41 cellular contexts compared by ENCODE assay signal in the genomic region with DNA sequence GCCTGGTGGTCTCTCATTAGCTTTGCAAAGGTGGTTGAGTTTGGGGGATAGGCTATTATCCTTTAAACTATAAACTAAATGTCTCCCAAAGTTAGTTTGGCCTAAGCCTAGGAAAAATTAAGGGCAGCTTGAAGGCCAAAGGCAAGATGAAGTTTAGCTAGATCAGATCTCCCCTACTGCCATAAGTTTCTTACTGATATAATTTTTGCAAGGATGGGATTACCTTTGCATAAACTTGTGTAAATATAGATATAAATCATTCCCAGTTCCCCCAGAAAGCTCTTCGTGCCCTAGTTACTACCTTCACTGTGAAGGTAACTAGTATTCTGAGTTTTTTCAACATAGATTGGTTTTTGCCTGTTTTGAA. TPM values are rescaled to one million over a fixed set of nuclear protein-coding genes. Genes with fewer than 3 reads are reported as not detected.
"Had no signal": no experiment of that assay in that cellular context is flagged by ENCODE, and none has a peak within 500 bp of the region (broad histone marks: within the 10 kb centered on the region; RNA-seq: fewer than 3 reads in every experiment).

No MANE protein-coding gene starts in this region.

- H3K4me3 Mint-ChIP-seq: activated naive CD4-positive, alpha-beta T cell treated with anti-CD3 and anti-CD28 coated beads for 36 hours; activated naive CD4-positive, alpha-beta T cell treated with anti-CD3 and anti-CD28 coated beads, Interleukin-2, amount 10 ng/mL, durations not matched to agents 7 days and 5 days; activated naive CD4-positive, alpha-beta T cell treated with anti-CD3 and anti-CD28 coated beads, Interleukin-2, amount 50 U/mL, for 24 hours; activated naive CD8-positive, alpha-beta T cell; activated naive CD8-positive, alpha-beta T cell treated with anti-CD3 and anti-CD28 coated beads for 36 hours; activated naive CD8-positive, alpha-beta T cell treated with anti-CD3 and anti-CD28 coated beads, Interleukin-2, amount 10 ng/mL, durations not matched to agents 7 days and 5 days; activated naive CD8-positive, alpha-beta T cell treated with anti-CD3 and anti-CD28 coated beads, Interleukin-2, amount 50 U/mL, for 24 hours; activated T-cell treated with anti-CD3 and anti-CD28 coated beads, Interleukin-2, amount 50 U/mL, for 24 hours; activated T-cell treated with anti-CD3 and anti-CD28 coated beads, Interleukin-2, amount 50 U/mL, for 4 hours; activated T-cell treated with anti-CD3 and anti-CD28 coated beads, Interleukin-2, amount 50 U/mL, for 72 hours; activated T-helper 1 cell treated with anti-CD3 and anti-CD28 coated beads, Interleukin-12 subunit alpha, Interleukin-12 subunit beta, Interleukin-2, Interleukin-4 antibody, amounts not matched to agents 30 ng/mL and 10 ng/mL and 1 ng/mL, durations not matched to agents 14 hours and 24 hours and 36 hours; activated T-helper 17 cell treated with anti-CD3 and anti-CD28 coated beads, Interleukin-2, amount 50 U/mL, for 72 hours; brain; central memory CD8-positive, alpha-beta T cell had no signal

- DNase-seq: activated effector memory CD4-positive, alpha-beta T cell treated with Interleukin-2 at 50 U/mL for 16 hours; activated gamma-delta T cell; activated gamma-delta T cell treated with Interleukin-2 at 50 U/mL for 16 hours; activated naive CD4-positive, alpha-beta T cell; activated naive CD4-positive, alpha-beta T cell treated with anti-CD3 and anti-CD28 coated beads for 36 hours; activated naive CD4-positive, alpha-beta T cell treated with anti-CD3 and anti-CD28 coated beads, Interleukin-2, amount 10 ng/mL, durations not matched to agents 7 days and 5 days; activated naive CD4-positive, alpha-beta T cell treated with anti-CD3 and anti-CD28 coated beads, Interleukin-2, amount 50 U/mL, for 16 hours; activated naive CD4-positive, alpha-beta T cell treated with Interleukin-2 at 50 U/mL for 16 hours; activated naive CD8-positive, alpha-beta T cell treated with anti-CD3 and anti-CD28 coated beads for 36 hours; activated naive CD8-positive, alpha-beta T cell treated with anti-CD3 and anti-CD28 coated beads, Interleukin-2, amount 10 ng/mL, durations not matched to agents 7 days and 5 days; activated naive CD8-positive, alpha-beta T cell treated with anti-CD3 and anti-CD28 coated beads, Interleukin-2, amount 50 U/mL, for 24 hours; activated T-cell treated with anti-CD3 and anti-CD28 coated beads, Interleukin-2, amount 50 U/mL, for 1 hour; activated T-cell treated with anti-CD3 and anti-CD28 coated beads, Interleukin-2, amount 50 U/mL, for 24 hours; activated T-cell treated with anti-CD3 and anti-CD28 coated beads, Interleukin-2, amount 50 U/mL, for 4 hours; activated T-cell treated with anti-CD3 and anti-CD28 coated beads, Interleukin-2, amount 50 U/mL, for 48 hours; activated T-cell treated with anti-CD3 and anti-CD28 coated beads, Interleukin-2, amount 50 U/mL, for 72 hours; amniotic stem cell; amygdala; anterior cingulate cortex; aorta; brain microvascular endothelial cell; caudate nucleus; central memory CD4-positive, alpha-beta T cell; cerebellar nuclear complex had no signal

- H3K4me3 ChIP-seq: adrenal gland, ascending aorta, breast epithelium, cardiac muscle cell had no signal

- H3K36me3 ChIP-seq: adrenal gland, ascending aorta, brain microvascular endothelial cell, breast epithelium, cardiac muscle cell had no signal

- H3K9me3 ChIP-seq: adrenal gland, ascending aorta, breast epithelium had no signal

- H3K9me3 Mint-ChIP-seq: activated naive CD4-positive, alpha-beta T cell treated with anti-CD3 and anti-CD28 coated beads for 36 hours; activated naive CD4-positive, alpha-beta T cell treated with anti-CD3 and anti-CD28 coated beads, Interleukin-2, amount 10 ng/mL, durations not matched to agents 7 days and 5 days; activated naive CD4-positive, alpha-beta T cell treated with anti-CD3 and anti-CD28 coated beads, Interleukin-2, amount 50 U/mL, for 24 hours; activated naive CD4-positive, alpha-beta T cell treated with anti-CD3 and anti-CD28 coated beads, Interleukin-2, amount 50 U/mL, for 72 hours; activated naive CD8-positive, alpha-beta T cell treated with anti-CD3 and anti-CD28 coated beads for 36 hours; activated naive CD8-positive, alpha-beta T cell treated with anti-CD3 and anti-CD28 coated beads, Interleukin-2, amount 10 ng/mL, durations not matched to agents 7 days and 5 days; activated naive CD8-positive, alpha-beta T cell treated with anti-CD3 and anti-CD28 coated beads, Interleukin-2, amount 50 U/mL, for 24 hours; activated T-cell treated with anti-CD3 and anti-CD28 coated beads, Interleukin-2, amount 50 U/mL, for 24 hours; activated T-cell treated with anti-CD3 and anti-CD28 coated beads, Interleukin-2, amount 50 U/mL, for 4 hours; activated T-cell treated with anti-CD3 and anti-CD28 coated beads, Interleukin-2, amount 50 U/mL, for 72 hours; activated T-helper 1 cell treated with anti-CD3 and anti-CD28 coated beads, Interleukin-12 subunit alpha, Interleukin-12 subunit beta, Interleukin-2, Interleukin-4 antibody, amounts not matched to agents 30 ng/mL and 10 ng/mL and 1 ng/mL, durations not matched to agents 14 hours and 24 hours and 36 hours; activated T-helper 17 cell treated with anti-CD3 and anti-CD28 coated beads, Interleukin-2, amount 50 U/mL, for 72 hours; activated T-helper 2 cell treated with anti-CD3 and anti-CD28 coated beads, Interferon-gamma antibody, Interleukin-2, Interleukin-4, amounts not matched to agents 10 μg/mL and 5 μg/mL and 100 μg/mL, durations not matched to agents 14 hours and 24 hours and 36 hours; brain; central memory CD8-positive, alpha-beta T cell had no signal

- H3K27ac ChIP-seq: adrenal gland, ascending aorta, brain microvascular endothelial cell, breast epithelium, cardiac muscle cell had no signal

- H3K27me3 Mint-ChIP-seq: activated naive CD4-positive, alpha-beta T cell treated with anti-CD3 and anti-CD28 coated beads, Interleukin-2, amount 50 U/mL, for 24 hours; activated T-helper 17 cell treated with anti-CD3 and anti-CD28 coated beads, Interleukin-2, amount 50 U/mL, for 72 hours; central memory CD8-positive, alpha-beta T cell had no signal

- FAIRE-seq: astrocyte, bronchial epithelial cell, colon had no signal

- ATAC-seq: activated naive CD4-positive, alpha-beta T cell treated with anti-CD3 and anti-CD28 coated beads, Interleukin-2, amount 50 U/mL, for 72 hours; activated naive CD8-positive, alpha-beta T cell treated with anti-CD3 and anti-CD28 coated beads, Interleukin-2, amount 50 U/mL, for 24 hours; activated T-cell treated with anti-CD3 and anti-CD28 coated beads, Interleukin-2, amount 50 U/mL, for 4 hours; activated T-cell treated with anti-CD3 and anti-CD28 coated beads, Interleukin-2, amount 50 U/mL, for 72 hours; activated T-helper 17 cell treated with anti-CD3 and anti-CD28 coated beads, Interleukin-2, amount 50 U/mL, for 72 hours had no signal

- H3K36me3 Mint-ChIP-seq: activated naive CD4-positive, alpha-beta T cell treated with anti-CD3 and anti-CD28 coated beads, Interleukin-2, amount 10 ng/mL, durations not matched to agents 7 days and 5 days; activated naive CD4-positive, alpha-beta T cell treated with anti-CD3 and anti-CD28 coated beads, Interleukin-2, amount 50 U/mL, for 24 hours; activated naive CD4-positive, alpha-beta T cell treated with anti-CD3 and anti-CD28 coated beads, Interleukin-2, amount 50 U/mL, for 72 hours; activated naive CD8-positive, alpha-beta T cell; activated naive CD8-positive, alpha-beta T cell treated with anti-CD3 and anti-CD28 coated beads for 36 hours; activated naive CD8-positive, alpha-beta T cell treated with anti-CD3 and anti-CD28 coated beads, Interleukin-2, amount 10 ng/mL, durations not matched to agents 7 days and 5 days; brain had no signal

- H3K27me3 ChIP-seq: adrenal gland, ascending aorta, brain microvascular endothelial cell, breast epithelium, cardiac muscle cell had no signal

- H3K27ac Mint-ChIP-seq: activated naive CD4-positive, alpha-beta T cell treated with anti-CD3 and anti-CD28 coated beads for 36 hours; activated naive CD4-positive, alpha-beta T cell treated with anti-CD3 and anti-CD28 coated beads, Interleukin-2, amount 10 ng/mL, durations not matched to agents 7 days and 5 days; activated naive CD4-positive, alpha-beta T cell treated with anti-CD3 and anti-CD28 coated beads, Interleukin-2, amount 50 U/mL, for 24 hours; activated naive CD4-positive, alpha-beta T cell treated with anti-CD3 and anti-CD28 coated beads, Interleukin-2, amount 50 U/mL, for 72 hours; activated naive CD8-positive, alpha-beta T cell; activated naive CD8-positive, alpha-beta T cell treated with anti-CD3 and anti-CD28 coated beads for 36 hours; activated naive CD8-positive, alpha-beta T cell treated with anti-CD3 and anti-CD28 coated beads, Interleukin-2, amount 10 ng/mL, durations not matched to agents 7 days and 5 days; activated naive CD8-positive, alpha-beta T cell treated with anti-CD3 and anti-CD28 coated beads, Interleukin-2, amount 50 U/mL, for 24 hours; activated T-cell treated with anti-CD3 and anti-CD28 coated beads, Interleukin-2, amount 50 U/mL, for 24 hours; activated T-cell treated with anti-CD3 and anti-CD28 coated beads, Interleukin-2, amount 50 U/mL, for 72 hours; activated T-helper 1 cell treated with anti-CD3 and anti-CD28 coated beads, Interleukin-12 subunit alpha, Interleukin-12 subunit beta, Interleukin-2, Interleukin-4 antibody, amounts not matched to agents 30 ng/mL and 10 ng/mL and 1 ng/mL, durations not matched to agents 14 hours and 24 hours and 36 hours; activated T-helper 17 cell treated with anti-CD3 and anti-CD28 coated beads, Interleukin-2, amount 50 U/mL, for 72 hours; activated T-helper 2 cell treated with anti-CD3 and anti-CD28 coated beads, Interferon-gamma antibody, Interleukin-2, Interleukin-4, amounts not matched to agents 10 μg/mL and 5 μg/mL and 100 μg/mL, durations not matched to agents 14 hours and 24 hours and 36 hours; brain had no signal

RNA-seq across cellular contexts. Expression of a gene that starts 23.0 kb away (rescaled TPM):
- total RNA-seq: activated naive CD4-positive, alpha-beta T cell treated with anti-CD3 and anti-CD28 coated beads for 36 hours; activated naive CD4-positive, alpha-beta T cell treated with anti-CD3 and anti-CD28 coated beads, Interleukin-2, amount 50 U/mL, for 72 hours; activated naive CD8-positive, alpha-beta T cell treated with anti-CD3 and anti-CD28 coated beads for 36 hours; activated naive CD8-positive, alpha-beta T cell treated with anti-CD3 and anti-CD28 coated beads, Interleukin-2, amount 10 ng/mL, durations not matched to agents 7 days and 5 days; activated T-cell treated with anti-CD3 and anti-CD28 coated beads, Interleukin-2, amount 50 U/mL, for 4 hours; activated T-helper 1 cell treated with anti-CD3 and anti-CD28 coated beads, Interleukin-12 subunit alpha, Interleukin-12 subunit beta, Interleukin-2, Interleukin-4 antibody, amounts not matched to agents 30 ng/mL and 10 ng/mL and 1 ng/mL, durations not matched to agents 14 hours and 24 hours and 36 hours; activated T-helper 2 cell treated with anti-CD3 and anti-CD28 coated beads, Interferon-gamma antibody, Interleukin-2, Interleukin-4, amounts not matched to agents 10 μg/mL and 5 μg/mL and 100 μg/mL, durations not matched to agents 14 hours and 24 hours and 36 hours; ascending aorta; cardiac muscle cell had no signal
- polyA plus RNA-seq: cardiac muscle cell had no signal

RNA-seq across cellular contexts. Expression of a gene that starts 40.6 kb away (rescaled TPM):
- total RNA-seq: activated naive CD4-positive, alpha-beta T cell treated with anti-CD3 and anti-CD28 coated beads for 36 hours; activated naive CD8-positive, alpha-beta T cell treated with anti-CD3 and anti-CD28 coated beads, Interleukin-2, amount 10 ng/mL, durations not matched to agents 7 days and 5 days; activated T-cell treated with anti-CD3 and anti-CD28 coated beads, Interleukin-2, amount 50 U/mL, for 4 hours; activated T-helper 1 cell treated with anti-CD3 and anti-CD28 coated beads, Interleukin-12 subunit alpha, Interleukin-12 subunit beta, Interleukin-2, Interleukin-4 antibody, amounts not matched to agents 30 ng/mL and 10 ng/mL and 1 ng/mL, durations not matched to agents 14 hours and 24 hours and 36 hours; activated T-helper 2 cell treated with anti-CD3 and anti-CD28 coated beads, Interferon-gamma antibody, Interleukin-2, Interleukin-4, amounts not matched to agents 10 μg/mL and 5 μg/mL and 100 μg/mL, durations not matched to agents 14 hours and 24 hours and 36 hours; adrenal gland; aorta; ascending aorta; astrocyte; breast epithelium; cardiac septum; cerebellum had no signal
- polyA plus RNA-seq: cardiac muscle cell had no signal

RNA-seq across cellular contexts. Expression of a gene that starts 55.4 kb away (rescaled TPM):
- total RNA-seq: activated naive CD4-positive, alpha-beta T cell treated with anti-CD3 and anti-CD28 coated beads for 36 hours; activated naive CD4-positive, alpha-beta T cell treated with anti-CD3 and anti-CD28 coated beads, Interleukin-2, amount 50 U/mL, for 72 hours; activated naive CD8-positive, alpha-beta T cell treated with anti-CD3 and anti-CD28 coated beads for 36 hours; activated naive CD8-positive, alpha-beta T cell treated with anti-CD3 and anti-CD28 coated beads, Interleukin-2, amount 10 ng/mL, durations not matched to agents 7 days and 5 days; activated T-cell treated with anti-CD3 and anti-CD28 coated beads, Interleukin-2, amount 50 U/mL, for 4 hours; activated T-cell treated with anti-CD3 and anti-CD28 coated beads, Interleukin-2, amount 50 U/mL, for 72 hours; activated T-helper 1 cell treated with anti-CD3 and anti-CD28 coated beads, Interleukin-12 subunit alpha, Interleukin-12 subunit beta, Interleukin-2, Interleukin-4 antibody, amounts not matched to agents 30 ng/mL and 10 ng/mL and 1 ng/mL, durations not matched to agents 14 hours and 24 hours and 36 hours; activated T-helper 17 cell treated with anti-CD3 and anti-CD28 coated beads, Interleukin-2, amount 50 U/mL, for 72 hours; activated T-helper 2 cell treated with anti-CD3 and anti-CD28 coated beads, Interferon-gamma antibody, Interleukin-2, Interleukin-4, amounts not matched to agents 10 μg/mL and 5 μg/mL and 100 μg/mL, durations not matched to agents 14 hours and 24 hours and 36 hours; aorta; ascending aorta; astrocyte; breast epithelium; bronchial epithelial cell had no signal
- polyA plus RNA-seq: adrenal gland, aorta, cardiac muscle cell had no signal
